17 cellular contexts compared by ENCODE assay signal in genomic region chr9:80968611-80969010, GRCh38.
DNase-seq lines count a peak whose midpoint lies in the region; ATAC-seq and TF ChIP-seq lines count a peak whose summit lies in the region.
"Had no signal": no experiment of that assay in that cellular context is flagged by ENCODE, and none has a peak within 500 bp of the region (broad histone marks: within the 10 kb centered on the region; RNA-seq: fewer than 3 reads in every experiment).

No MANE protein-coding gene starts in this region.

- H3K27ac ChIP-seq in SJCRH30, result peak overlapping the region; percentile 46
- no peak overlapping the region for H3K27ac ChIP-seq in upper lobe of right lung
- H3K27ac ChIP-seq: BLaER1, gastrocnemius medialis, ovary, spleen had no signal

- H3K27me3 ChIP-seq in SJCRH30, result no peaks in the 10 kb centered on the region
- no peaks in the 10 kb centered on the region for H3K27me3 ChIP-seq in upper lobe of right lung
- H3K27me3 ChIP-seq: BLaER1, gastrocnemius medialis, ovary, spleen had no signal

- intact Hi-C loops in upper lobe of right lung (cut with DNase I), result no loop called here

- no peak for TF ChIP-seq CTCF in upper lobe of right lung (IDR thresholded peaks at IDR 0.05)

- peak; percentile 86 for DNase-seq in ELR (ENCODE audit: low read depth)
- DNase-seq in SJCRH30, result peak; percentile 77 to 78
- DNase-seq in fibroblast of gingiva (ENCODE audit: low read depth), result peak; percentile 46
- peak; percentile 77 for DNase-seq in non-pigmented ciliary epithelial cell (ENCODE audit: low read depth)
- no peak for DNase-seq in DMS79 (lab: John Stamatoyannopoulos, UW)
- no peak for DNase-seq in upper lobe of right lung
- DNase-seq: activated CD4-positive, alpha-beta T cell treated with anti-CD3 and anti-CD28 coated beads for 36 hours; activated naive CD8-positive, alpha-beta T cell treated with anti-CD3 and anti-CD28 coated beads, Interleukin-2, amount 10 ng/mL, durations not matched to agents 7 days and 5 days; activated T-cell treated with anti-CD3 and anti-CD28 coated beads, Interleukin-2, amount 50 U/mL, for 1 hour; dermis blood vessel endothelial cell; gastrocnemius medialis; midbrain; ovary; spleen had no signal

- no peaks in the 10 kb centered on the region for H3K9me3 ChIP-seq in SJCRH30 (replicated peaks)
- no peaks in the 10 kb centered on the region for H3K9me3 ChIP-seq in upper lobe of right lung
- H3K9me3 ChIP-seq: gastrocnemius medialis, ovary had no signal

- peaks cover 10% of the 10 kb centered on the region for H3K4me1 ChIP-seq in SJCRH30
- no peaks in the 10 kb centered on the region for H3K4me1 ChIP-seq in upper lobe of right lung
- H3K4me1 ChIP-seq: gastrocnemius medialis, spleen had no signal

- no peak for ATAC-seq in GM21381 (IDR thresholded peaks at IDR 0.05; ENCODE audit: unreplicated experiment)
- no peak for ATAC-seq in upper lobe of right lung
- no peak for ATAC-seq in HG03175 (IDR thresholded peaks at IDR 0.05; ENCODE audit: unreplicated experiment)
- ATAC-seq: activated CD4-positive, alpha-beta T cell treated with anti-CD3 and anti-CD28 coated beads for 36 hours; gastrocnemius medialis had no signal

- no peak overlapping the region for H3K4me3 ChIP-seq in SJCRH30
- no peak overlapping the region for H3K4me3 ChIP-seq in upper lobe of right lung
- H3K4me3 ChIP-seq: BLaER1, gastrocnemius medialis, ovary, spleen had no signal

- H3K36me3 ChIP-seq in SJCRH30, result no peaks in the 10 kb centered on the region
- H3K36me3 ChIP-seq in upper lobe of right lung, result no peaks in the 10 kb centered on the region
- H3K36me3 ChIP-seq: BLaER1, gastrocnemius medialis, ovary, spleen had no signal

Comparison
In these comparisons a context has a peak if more than half of its experiments do, and no peak if none do; other contexts are left out.
1. DNase-seq: peak in ELR (single experiment), SJCRH30 (2 of 2), fibroblast of gingiva (single experiment) and non-pigmented ciliary epithelial cell (single experiment); none in DMS79 (single experiment) and upper lobe of right lung (single experiment).